In the genomic region with DNA sequence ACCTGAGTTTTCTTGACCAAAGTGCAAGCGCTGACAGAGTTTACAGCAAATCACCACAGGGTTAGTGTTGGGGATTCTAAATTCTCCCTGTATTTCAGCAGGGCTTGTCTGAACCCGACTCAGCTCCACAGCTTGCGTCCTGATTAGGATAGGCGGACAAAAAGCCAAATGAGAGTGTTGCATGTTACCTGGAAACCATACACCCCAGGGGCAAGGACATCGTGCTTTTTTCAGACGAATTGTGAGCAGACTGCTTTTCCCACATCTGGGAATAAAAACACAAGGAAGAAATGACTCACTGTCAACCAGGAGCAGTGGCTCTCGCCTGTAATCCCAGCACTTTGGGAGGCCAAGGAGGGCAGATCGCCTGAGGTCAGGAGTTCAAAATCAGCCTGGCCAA, we compare ENCODE assay signal across 18 cellular contexts. TPM values are rescaled to one million over a fixed set of nuclear protein-coding genes. Genes with fewer than 3 reads are reported as not detected.
"Had no signal": no experiment of that assay in that cellular context is flagged by ENCODE, and none has a peak within 500 bp of the region (broad histone marks: within the 10 kb centered on the region; RNA-seq: fewer than 3 reads in every experiment).

No MANE protein-coding gene starts in this region.

- H3K4me3 ChIP-seq: adrenal gland, heart right ventricle, neural progenitor cell, upper lobe of left lung had no signal

- H3K36me3 ChIP-seq: adrenal gland, neural progenitor cell, upper lobe of left lung had no signal

- H3K9ac ChIP-seq: neural progenitor cell, parathyroid adenoma had no signal

- DNase-seq: activated B cell treated with CpG ODN at 0.5 μM for 24 hours; activated CD4-positive, alpha-beta T cell treated with anti-CD3 and anti-CD28 coated beads, Interleukin-2, amount 50 U/mL, for 1 hour; activated naive CD4-positive, alpha-beta T cell treated with anti-CD3 and anti-CD28 coated beads, Interleukin-2, amount 10 ng/mL, durations not matched to agents 7 days and 5 days; adrenal gland; effector memory CD8-positive, alpha-beta T cell; erythroblast; heart right ventricle; retina; small intestine; stimulated activated naive B cell treated with anti-CD40 and anti-IgM and Interleukin-4, amounts not matched to agents 10 μg/mL and 1 μg/mL and 100 μg/mL, for 72 hours; T-helper 2 cell; upper lobe of left lung had no signal

- H3K9me3 ChIP-seq: adrenal gland, heart right ventricle, upper lobe of left lung had no signal

- ATAC-seq: effector memory CD8-positive, alpha-beta T cell; heart right ventricle; stimulated activated naive B cell treated with anti-CD40 and anti-IgM and Interleukin-4, amounts not matched to agents 10 μg/mL and 1 μg/mL and 100 μg/mL, for 72 hours had no signal

- H3K27me3 ChIP-seq: adrenal gland, heart right ventricle, neural progenitor cell, upper lobe of left lung had no signal

- H2AFZ ChIP-seq: neural progenitor cell, parathyroid adenoma had no signal

- H3K27ac ChIP-seq: adrenal gland, heart right ventricle, neural progenitor cell, parathyroid adenoma, upper lobe of left lung had no signal

RNA-seq across cellular contexts. Expression of gene DZIP1L, which starts 3.0 kb away (rescaled TPM):
- total RNA-seq: activated B cell treated with CpG ODN at 0.5 μM for 24 hours had no signal

RNA-seq across cellular contexts. Expression of gene A4GNT, which starts 19.8 kb away (rescaled TPM):
- total RNA-seq: activated B cell treated with CpG ODN at 0.5 μM for 24 hours; activated T-helper 2 cell treated with anti-CD3 and anti-CD28 coated beads, Interferon-gamma antibody, Interleukin-2, Interleukin-4, amounts not matched to agents 10 μg/mL and 5 μg/mL and 100 μg/mL, durations not matched to agents 14 hours and 24 hours and 36 hours; adrenal gland; frontal cortex; heart right ventricle; kidney epithelial cell; temporal lobe had no signal
- polyA plus RNA-seq: adrenal gland, heart right ventricle, small intestine had no signal
